Comparison of ENCODE assay signal across 7 cellular contexts in the genomic region with DNA sequence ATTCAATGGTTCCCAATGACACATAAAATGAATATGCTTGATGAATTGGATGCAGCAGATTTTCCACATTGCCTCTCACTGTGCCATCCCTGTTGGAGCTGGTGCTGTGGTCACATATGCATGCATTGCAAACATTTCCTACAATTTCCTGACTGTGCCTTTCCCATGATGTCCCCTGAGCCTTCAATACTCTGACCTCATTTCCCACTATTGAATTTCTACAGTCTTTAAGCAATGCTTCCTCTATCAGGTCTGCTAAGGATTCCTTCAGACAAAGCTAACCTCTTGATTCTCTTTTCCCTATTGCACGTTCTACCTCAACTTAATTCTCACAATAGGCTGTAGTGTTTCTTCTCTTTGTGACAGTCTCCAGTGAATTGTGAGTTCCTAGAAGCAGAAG.
"Had no signal": no experiment of that assay in that cellular context is flagged by ENCODE, and none has a peak within 500 bp of the region (broad histone marks: within the 10 kb centered on the region; RNA-seq: fewer than 3 reads in every experiment).

No MANE protein-coding gene starts in this region.

- H3K9ac ChIP-seq: GM23248 had no signal

- ATAC-seq: K562 had no signal

- H3K4me3 ChIP-seq: GM23248, K562 had no signal

- DNase-seq: GM23248, GOT3, H7, HCEC 1CT, IMR-90 had no signal

- H2AFZ ChIP-seq: GM23248 had no signal

- FAIRE-seq: HTR-8/SVneo, K562 had no signal

- H3K27ac ChIP-seq: GM23248 had no signal
